Comparison of ENCODE assay signal across 31 cellular contexts in the genomic region with DNA sequence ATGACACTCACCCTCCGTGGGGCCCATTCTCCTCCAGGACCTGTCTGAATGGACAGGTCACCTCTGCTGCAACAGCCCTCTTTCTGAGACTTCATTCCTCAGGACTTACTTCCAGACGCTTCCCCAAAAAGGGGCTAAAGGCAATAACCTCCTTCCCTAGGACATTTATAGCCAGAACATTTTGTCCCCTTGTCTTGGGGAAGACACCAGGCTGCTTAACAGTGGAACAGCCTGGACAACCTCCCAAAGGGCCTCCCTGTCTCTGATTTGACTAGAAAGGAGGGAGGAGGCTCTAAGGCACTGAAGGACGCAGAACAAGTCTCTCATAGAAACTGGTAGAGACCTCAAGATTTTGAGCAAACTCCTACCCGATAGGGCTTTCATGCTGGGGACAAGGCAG. TPM values are rescaled to one million over a fixed set of nuclear protein-coding genes. Genes with fewer than 3 reads are reported as not detected.
A peak's percentile ranks its signal among the peaks of the same experiment; 100 is the strongest.
DNase-seq lines count a peak whose midpoint lies in the region; TF ChIP-seq lines count a peak whose summit lies in the region.
"Had no signal": no experiment of that assay in that cellular context is flagged by ENCODE, and none has a peak within 500 bp of the region (broad histone marks: within the 10 kb centered on the region; RNA-seq: fewer than 3 reads in every experiment).

No MANE protein-coding gene starts in this region.

- H3K79me2 ChIP-seq in trophoblast cell (ENCODE audit: control insufficient read depth, insufficient read depth, low read length, poor library complexity), result no peaks in the 10 kb centered on the region

- H4K12ac ChIP-seq in trophoblast cell (ENCODE audit: low read depth, low read length), result no peak overlapping the region

- H3K14ac ChIP-seq in trophoblast cell (ENCODE audit: low read length), result no peak overlapping the region

- no peaks in the 10 kb centered on the region for H3K36me3 ChIP-seq in BLaER1 treated with 17β-estradiol and CSF1 and Interleukin-3, amounts not matched to agents 10 nM and 100 nM
- no peaks in the 10 kb centered on the region for H3K36me3 ChIP-seq in ovary
- no peaks in the 10 kb centered on the region for H3K36me3 ChIP-seq in testis (ENCODE audit: low read depth, missing control alignments)
- no peaks in the 10 kb centered on the region for H3K36me3 ChIP-seq in trophoblast cell (ENCODE audit: control insufficient read depth in 1 of 2, insufficient read depth in 2 of 2, low read length in 2 of 2)
- H3K36me3 ChIP-seq: adrenal gland, BE2C, brain microvascular endothelial cell, lower lobe of right lung, vagina had no signal

- H3K23ac ChIP-seq in trophoblast cell (ENCODE audit: low read length), result no peak overlapping the region

- peak overlapping the region in 2 of 10 experiments; percentile 12 to 28; a peak in 2 of 20 replicates for H3K4me3 ChIP-seq in BLaER1 treated with 17β-estradiol and CSF1 and Interleukin-3, amounts not matched to agents 10 nM and 100 nM
- H3K4me3 ChIP-seq in dorsolateral prefrontal cortex (no peak overlapping the region), ovary (no peak overlapping the region), testis (no peak overlapping the region), trophoblast cell (ENCODE audit: low read depth, low read length) (no peak overlapping the region)
- H3K4me3 ChIP-seq: adrenal gland, lower lobe of right lung, vagina had no signal

- DNase-seq in dorsolateral prefrontal cortex, result no peak
- no peak for DNase-seq in ovary
- peak; percentile 52 for DNase-seq in testis
- DNase-seq in NCI-H1092 (lab: John Stamatoyannopoulos, UW), result no peak
- DNase-seq in MV-4-11 (lab: John Stamatoyannopoulos, UW), result no peak
- DNase-seq in iPS-NIHi7 (ENCODE audit: extremely low spot score), result no peak
- DNase-seq in trophoblast cell, result no peak
- DNase-seq: activated CD4-positive, alpha-beta T cell treated with anti-CD3 and anti-CD28 coated beads for 36 hours; activated CD8-positive, alpha-beta T cell treated with anti-CD3 and anti-CD28 coated beads, Interleukin-2, amount 10 ng/mL, durations not matched to agents 7 days and 5 days; activated naive CD4-positive, alpha-beta T cell treated with anti-CD3 and anti-CD28 coated beads, Interleukin-2, amount 10 ng/mL, durations not matched to agents 7 days and 5 days; adrenal gland; BE2C; brain microvascular endothelial cell; DMS153; HFFc6; islet precursor cell; lower lobe of right lung; NCI-H1048; NCI-H1694 treated with DMSO at 0.1 percent for 48 hours; NCI-H446; NCI-H82; stimulated activated CD4-positive, alpha-beta T cell treated with anti-CD3 and anti-CD28 coated beads, Interleukin-12 subunit alpha, Interleukin-12 subunit beta, amount 100 ng/mL, for 4 hours; stimulated activated CD4-positive, alpha-beta T cell treated with anti-CD3 and anti-CD28 coated beads, Interleukin-4, amount 100 ng/mL, for 1 hour; T1000 had no signal

- no peak overlapping the region for H2BK5ac ChIP-seq in trophoblast cell (ENCODE audit: low read depth, low read length, poor library complexity)

- no peak overlapping the region for H2AK5ac ChIP-seq in trophoblast cell (ENCODE audit: low read length)

- H2BK120ac ChIP-seq in trophoblast cell (ENCODE audit: insufficient read depth, low read length, poor library complexity), result no peak overlapping the region

- intact Hi-C loops in dorsolateral prefrontal cortex (cut with DNase I), result no loop called here
- intact Hi-C loops in ovary (cut with DNase I), result no loop called here
- intact Hi-C loops in testis (cut with DNase I; ENCODE audit: low total_unique reads), result no loop called here

- peaks cover 0 to 8% (median 0%) of the 10 kb centered on the region in 11 experiments; a peak in 1 of 22 replicates for H3K9me3 ChIP-seq in BLaER1 treated with 17β-estradiol and CSF1 and Interleukin-3, amounts not matched to agents 10 nM and 100 nM (replicated peaks in 1 of 11)
- no peaks in the 10 kb centered on the region for H3K9me3 ChIP-seq in ovary
- no peaks in the 10 kb centered on the region for H3K9me3 ChIP-seq in testis
- H3K9me3 ChIP-seq in trophoblast cell (ENCODE audit: insufficient read depth, low read depth, low read length), result no peaks in the 10 kb centered on the region
- H3K9me3 ChIP-seq: adrenal gland, BE2C, lower lobe of right lung, vagina had no signal

- H3K4me2 ChIP-seq in BLaER1 treated with 17β-estradiol and CSF1 and Interleukin-3, amounts not matched to agents 10 nM and 100 nM, result peak overlapping the region in 9 of 11 experiments; percentile 75 to 95 (median 83); a peak in 17 of 22 replicates
- no peak overlapping the region for H3K4me2 ChIP-seq in trophoblast cell (ENCODE audit: low read length)

- TF ChIP-seq CTCF in dorsolateral prefrontal cortex (IDR thresholded peaks at IDR 0.05 in 54 of 56, conservative IDR thresholded peaks at IDR 0.05 in 2 of 56; ENCODE audit: low read depth in 1 of 56, partially characterized antibody in 56 of 56) (no peak), ovary (IDR thresholded peaks at IDR 0.05) (no peak), testis (IDR thresholded peaks at IDR 0.05) (no peak)

- no peak overlapping the region for H3K18ac ChIP-seq in trophoblast cell (ENCODE audit: low read length)

- no peaks in the 10 kb centered on the region for H3K79me1 ChIP-seq in trophoblast cell (ENCODE audit: low read length)

- H3K27me3 ChIP-seq in BLaER1 treated with 17β-estradiol and CSF1 and Interleukin-3, amounts not matched to agents 10 nM and 100 nM, result peaks cover 0 to 14% (median 0%) of the 10 kb centered on the region in 11 experiments; a peak in 4 of 22 replicates
- H3K27me3 ChIP-seq in dorsolateral prefrontal cortex (no peaks in the 10 kb centered on the region), ovary (no peaks in the 10 kb centered on the region), testis (no peaks in the 10 kb centered on the region), trophoblast cell (ENCODE audit: insufficient read depth, low read length) (no peaks in the 10 kb centered on the region)
- H3K27me3 ChIP-seq: adrenal gland, BE2C, vagina had no signal

- 81 to 89% (median 88%) methylated on average over 4 of the region's 4 CpGs for WGBS in ovary, 3 donors
- WGBS in testis, 2 donors, result 37 to 68% methylated on average over 4 of the region's 4 CpGs
- no CpG with 5 or more reads among the region's 4 CpGs for WGBS in trophoblast cell (ENCODE audit: extremely low coverage, insufficient coverage, insufficient read length)

- no peaks in the 10 kb centered on the region for H4K20me1 ChIP-seq in BLaER1 treated with 17β-estradiol and CSF1 and Interleukin-3, amounts not matched to agents 10 nM and 100 nM

- peak overlapping the region in 1 of 11 experiments; percentile 27; a peak in 2 of 22 replicates for H3K27ac ChIP-seq in BLaER1 treated with 17β-estradiol and CSF1 and Interleukin-3, amounts not matched to agents 10 nM and 100 nM
- H3K27ac ChIP-seq in dorsolateral prefrontal cortex, result peak overlapping the region in 35 of 59 donors; percentile 4 to 99 (median 91)
- peak overlapping the region in 1 of 2 donors; percentile 91 for H3K27ac ChIP-seq in ovary
- H3K27ac ChIP-seq in testis, result peak overlapping the region; percentile 82 to 83
- no peak overlapping the region for H3K27ac ChIP-seq in trophoblast cell (ENCODE audit: low read depth, low read length)
- H3K27ac ChIP-seq: brain microvascular endothelial cell, VCaP had no signal

- TF ChIP-seq EP300 in ovary (IDR thresholded peaks at IDR 0.05), result peak; percentile 33

- TF ChIP-seq POLR2A in ovary (IDR thresholded peaks at IDR 0.05) (no peak), testis (IDR thresholded peaks at IDR 0.05) (no peak)

- no peak overlapping the region for H3K4ac ChIP-seq in trophoblast cell (ENCODE audit: low read depth, low read length)

- H3K9ac ChIP-seq in BLaER1 treated with 17β-estradiol and CSF1 and Interleukin-3, amounts not matched to agents 10 nM and 100 nM, result peak overlapping the region in 3 of 11 experiments; percentile 6 to 29 (median 25); a peak in 2 of 22 replicates
- no peak overlapping the region for H3K9ac ChIP-seq in trophoblast cell (ENCODE audit: low read length)

- no peak overlapping the region for H2AFZ ChIP-seq in trophoblast cell (ENCODE audit: insufficient read depth, low read length, poor library complexity)

- no peak overlapping the region for H2BK12ac ChIP-seq in trophoblast cell (ENCODE audit: low read length)

- peaks cover 24 to 100% (median 86%) of the 10 kb centered on the region in 10 experiments for H3K4me1 ChIP-seq in BLaER1 treated with 17β-estradiol and CSF1 and Interleukin-3, amounts not matched to agents 10 nM and 100 nM
- H3K4me1 ChIP-seq in ovary (ENCODE audit: insufficient read depth) (peaks cover 48% of the 10 kb centered on the region), testis (peaks cover 39% of the 10 kb centered on the region), trophoblast cell (ENCODE audit: control insufficient read depth in 1 of 2, insufficient read depth in 2 of 2, low read length in 2 of 2) (no peaks in the 10 kb centered on the region)
- H3K4me1 ChIP-seq: BE2C, lower lobe of right lung had no signal

- H4K91ac ChIP-seq in trophoblast cell (ENCODE audit: low read depth, low read length), result no peak overlapping the region

- H4K8ac ChIP-seq in trophoblast cell (ENCODE audit: low read depth, low read length), result no peak overlapping the region

RNA-seq across cellular contexts. Expression of a gene that starts 32.7 kb away (rescaled TPM):
- total RNA-seq in dorsolateral prefrontal cortex (10 to 100 TPM; 54.5 to 98.2 (median 76.9) TPM), ovary (10 to 100 TPM in 6 of 7 donors, 1 to 10 TPM in 1; 5.3 to 36.2 (median 25.6) TPM), testis (10 to 100 TPM; 33.6 to 41.6 TPM)
- polyA plus RNA-seq in ovary (10 to 100 TPM; 15.4 to 17.1 TPM), testis (ENCODE audit: insufficient read depth, low read depth, low replicate concordance) (16.5 TPM)
- 8.2 and 9.9 TPM in 2 replicates for polyA plus RNA-seq in trophoblast cell (2013)
- total RNA-seq: activated CD4-positive, alpha-beta T cell treated with anti-CD3 and anti-CD28 coated beads for 36 hours; activated CD8-positive, alpha-beta T cell treated with anti-CD3 and anti-CD28 coated beads, Interleukin-2, amount 10 ng/mL, durations not matched to agents 7 days and 5 days; endothelial cell of umbilical vein; glomerular endothelial cell; natural killer cell treated with Interleukin-12 subunit alpha and Interleukin-12 subunit beta and Interleukin-15 and Interleukin-18, amount 100 ng/mL, for 72 hours; RPMI7951 had no signal
